31 cellular contexts compared by ENCODE assay signal in genomic region chr21:41437754-41438153, GRCh38. TPM values are rescaled to one million over a fixed set of nuclear protein-coding genes. Genes with fewer than 3 reads are reported as not detected.
DNase-seq lines count a peak whose midpoint lies in the region; ATAC-seq and TF ChIP-seq lines count a peak whose summit lies in the region.
"Had no signal": no experiment of that assay in that cellular context is flagged by ENCODE, and none has a peak within 500 bp of the region (broad histone marks: within the 10 kb centered on the region; RNA-seq: fewer than 3 reads in every experiment).

No MANE protein-coding gene starts in this region.

- H3K27ac ChIP-seq in vagina, result no peak overlapping the region
- H3K27ac ChIP-seq: BLaER1 treated with 17β-estradiol and CSF1 and Interleukin-3, amounts not matched to agents 10 nM and 100 nM; gastrocnemius medialis; pancreas; Peyer's patch; testis; WERI-Rb-1 had no signal

- CTCF ChIA-PET in activated naive CD4-positive, alpha-beta T cell treated with anti-CD3 and anti-CD28 coated beads, Interleukin-2, amount 10 ng/mL, durations not matched to agents 7 days and 5 days (lab: Charles Lee), result interaction anchor here (1.0 kb wide), 1 partner anchor 155 kb away, joined by 3 read pairs; no protein-coding TSS in a partner anchor

- H3K4me1 ChIP-seq in vagina, result no peaks in the 10 kb centered on the region
- H3K4me1 ChIP-seq: Caco-2, gastrocnemius medialis, pancreas, testis had no signal

- H3K4me3 Mint-ChIP-seq in activated naive CD4-positive, alpha-beta T cell treated with anti-CD3 and anti-CD28 coated beads, Interleukin-2, amount 10 ng/mL, durations not matched to agents 7 days and 5 days, result no peak overlapping the region
- H3K4me3 Mint-ChIP-seq in activated T-helper 1 cell treated with anti-CD3 and anti-CD28 coated beads, Interleukin-12 subunit alpha, Interleukin-12 subunit beta, Interleukin-2, Interleukin-4 antibody, amounts not matched to agents 30 ng/mL and 10 ng/mL and 1 ng/mL, durations not matched to agents 14 hours and 24 hours and 36 hours, result no peak overlapping the region
- H3K4me3 Mint-ChIP-seq: H9; neural crest cell; stimulated activated naive CD8-positive, alpha-beta T cell treated with anti-CD3 and anti-CD28 coated beads, Interleukin-15, Interleukin-2, amounts not matched to agents 100 ng/mL and 50 ng/mL, for 24 hours had no signal

- H3K36me3 ChIP-seq in vagina, result peaks cover 0 to 69% of the 10 kb centered on the region in 2 donors
- H3K36me3 ChIP-seq: WERI-Rb-1 had no signal

- peaks cover 40% of the 10 kb centered on the region for H3K4me1 Mint-ChIP-seq in activated naive CD4-positive, alpha-beta T cell treated with anti-CD3 and anti-CD28 coated beads, Interleukin-2, amount 10 ng/mL, durations not matched to agents 7 days and 5 days
- H3K4me1 Mint-ChIP-seq in activated T-helper 1 cell treated with anti-CD3 and anti-CD28 coated beads, Interleukin-12 subunit alpha, Interleukin-12 subunit beta, Interleukin-2, Interleukin-4 antibody, amounts not matched to agents 30 ng/mL and 10 ng/mL and 1 ng/mL, durations not matched to agents 14 hours and 24 hours and 36 hours (ENCODE audit: low read depth), result peaks cover 35% of the 10 kb centered on the region
- H3K4me1 Mint-ChIP-seq: neural crest cell had no signal

- H3K36me3 Mint-ChIP-seq in activated naive CD4-positive, alpha-beta T cell treated with anti-CD3 and anti-CD28 coated beads, Interleukin-2, amount 10 ng/mL, durations not matched to agents 7 days and 5 days, result peaks cover 88% of the 10 kb centered on the region
- peaks cover 76% of the 10 kb centered on the region for H3K36me3 Mint-ChIP-seq in activated T-helper 1 cell treated with anti-CD3 and anti-CD28 coated beads, Interleukin-12 subunit alpha, Interleukin-12 subunit beta, Interleukin-2, Interleukin-4 antibody, amounts not matched to agents 30 ng/mL and 10 ng/mL and 1 ng/mL, durations not matched to agents 14 hours and 24 hours and 36 hours (ENCODE audit: low read depth)

- no peaks in the 10 kb centered on the region for H3K27me3 ChIP-seq in vagina
- H3K27me3 ChIP-seq: BLaER1 treated with 17β-estradiol and CSF1 and Interleukin-3, amounts not matched to agents 10 nM and 100 nM; gastrocnemius medialis; pancreas; Peyer's patch; testis had no signal

- H3K9me3 ChIP-seq in vagina, result no peaks in the 10 kb centered on the region
- H3K9me3 ChIP-seq: gastrocnemius medialis, pancreas, Peyer's patch, testis had no signal

- no peak for DNase-seq in activated naive CD4-positive, alpha-beta T cell treated with anti-CD3 and anti-CD28 coated beads, Interleukin-2, amount 10 ng/mL, durations not matched to agents 7 days and 5 days
- DNase-seq in activated naive CD4-positive, alpha-beta T cell (lab: John Stamatoyannopoulos, UW), result no peak
- peak; percentile 85 for DNase-seq in MV-4-11 (lab: John Stamatoyannopoulos, UW)
- no peak for DNase-seq in activated T-helper 1 cell treated with anti-CD3 and anti-CD28 coated beads, Interleukin-12 subunit alpha, Interleukin-12 subunit beta, Interleukin-2, Interleukin-4 antibody, amounts not matched to agents 30 ng/mL and 10 ng/mL and 1 ng/mL, durations not matched to agents 14 hours and 24 hours and 36 hours (ENCODE audit: low spot score)
- peak; percentile 16 to 37 for DNase-seq in vagina (ENCODE audit: extremely low spot score in 2 of 2)
- no peak for DNase-seq in nucleus accumbens (lab: John Stamatoyannopoulos, UW)
- DNase-seq: activated naive CD4-positive, alpha-beta T cell treated with Interleukin-2 at 50 U/mL for 16 hours; activated T-cell treated with anti-CD3 and anti-CD28 coated beads, Interleukin-2, amount 50 U/mL, for 1 hour; anterior cingulate cortex; Caco-2; DMS53; gastrocnemius medialis; H9; kidney; left ventricle myocardium superior; NCI-H2081; NCI-H226; NCI-H526 treated with DMSO at 0.1 percent for 48 hours; pancreas; Peyer's patch; small intestine; SW 1271; T-helper 9 cell; WERI-Rb-1 had no signal

- intact Hi-C loops in activated T-helper 1 cell treated with anti-CD3 and anti-CD28 coated beads, Interleukin-12 subunit alpha, Interleukin-12 subunit beta, Interleukin-2, Interleukin-4 antibody, amounts not matched to agents 30 ng/mL and 10 ng/mL and 1 ng/mL, durations not matched to agents 14 hours and 24 hours and 36 hours (cut with micrococcal nuclease), result no loop called here
- intact Hi-C loops in vagina (cut with DNase I), result no loop called here

- H3K27ac Mint-ChIP-seq in activated naive CD4-positive, alpha-beta T cell treated with anti-CD3 and anti-CD28 coated beads, Interleukin-2, amount 10 ng/mL, durations not matched to agents 7 days and 5 days, result peak overlapping the region; percentile 51
- peak overlapping the region; percentile 31 for H3K27ac Mint-ChIP-seq in activated T-helper 1 cell treated with anti-CD3 and anti-CD28 coated beads, Interleukin-12 subunit alpha, Interleukin-12 subunit beta, Interleukin-2, Interleukin-4 antibody, amounts not matched to agents 30 ng/mL and 10 ng/mL and 1 ng/mL, durations not matched to agents 14 hours and 24 hours and 36 hours
- H3K27ac Mint-ChIP-seq: stimulated activated naive CD8-positive, alpha-beta T cell treated with anti-CD3 and anti-CD28 coated beads, Interleukin-15, Interleukin-2, amounts not matched to agents 100 ng/mL and 50 ng/mL, for 24 hours had no signal

- no peak for TF ChIP-seq POLR2A in vagina (IDR thresholded peaks at IDR 0.05)

- no peak for TF ChIP-seq CTCF in vagina (IDR thresholded peaks at IDR 0.05)

- no peak overlapping the region for H3K4me3 ChIP-seq in vagina
- H3K4me3 ChIP-seq: BLaER1 treated with 17β-estradiol and CSF1 and Interleukin-3, amounts not matched to agents 10 nM and 100 nM; gastrocnemius medialis; K562; pancreas; Peyer's patch; testis had no signal

- no peak for ATAC-seq in HG02623 (IDR thresholded peaks at IDR 0.05; ENCODE audit: unreplicated experiment)
- ATAC-seq: gastrocnemius medialis, K562, left ventricle myocardium superior, pancreas had no signal

- no peaks in the 10 kb centered on the region for H3K27me3 Mint-ChIP-seq in activated naive CD4-positive, alpha-beta T cell treated with anti-CD3 and anti-CD28 coated beads, Interleukin-2, amount 10 ng/mL, durations not matched to agents 7 days and 5 days
- no peaks in the 10 kb centered on the region for H3K27me3 Mint-ChIP-seq in activated T-helper 1 cell treated with anti-CD3 and anti-CD28 coated beads, Interleukin-12 subunit alpha, Interleukin-12 subunit beta, Interleukin-2, Interleukin-4 antibody, amounts not matched to agents 30 ng/mL and 10 ng/mL and 1 ng/mL, durations not matched to agents 14 hours and 24 hours and 36 hours (ENCODE audit: insufficient read depth)
- H3K27me3 Mint-ChIP-seq: stimulated activated naive CD8-positive, alpha-beta T cell treated with anti-CD3 and anti-CD28 coated beads, Interleukin-15, Interleukin-2, amounts not matched to agents 100 ng/mL and 50 ng/mL, for 24 hours had no signal

- H3K9me3 Mint-ChIP-seq in activated naive CD4-positive, alpha-beta T cell treated with anti-CD3 and anti-CD28 coated beads, Interleukin-2, amount 10 ng/mL, durations not matched to agents 7 days and 5 days, result peaks cover 15% of the 10 kb centered on the region
- H3K9me3 Mint-ChIP-seq in activated T-helper 1 cell treated with anti-CD3 and anti-CD28 coated beads, Interleukin-12 subunit alpha, Interleukin-12 subunit beta, Interleukin-2, Interleukin-4 antibody, amounts not matched to agents 30 ng/mL and 10 ng/mL and 1 ng/mL, durations not matched to agents 14 hours and 24 hours and 36 hours, result peaks cover 13% of the 10 kb centered on the region
- H3K9me3 Mint-ChIP-seq: stimulated activated naive CD8-positive, alpha-beta T cell treated with anti-CD3 and anti-CD28 coated beads, Interleukin-15, Interleukin-2, amounts not matched to agents 100 ng/mL and 50 ng/mL, for 24 hours had no signal

RNA-seq across cellular contexts. Expression of gene MX1, which starts 11.7 kb away (rescaled TPM):
- 89.4 and 92.8 TPM in 2 replicates for total RNA-seq in activated T-helper 1 cell treated with anti-CD3 and anti-CD28 coated beads, Interleukin-12 subunit alpha, Interleukin-12 subunit beta, Interleukin-2, Interleukin-4 antibody, amounts not matched to agents 30 ng/mL and 10 ng/mL and 1 ng/mL, durations not matched to agents 14 hours and 24 hours and 36 hours
- 16.7 TPM for total RNA-seq in vagina
- total RNA-seq: G401 had no signal

Comparison
In these comparisons a context has a peak if more than half of its experiments do, and no peak if none do; other contexts are left out.
1. DNase-seq: peak in MV-4-11 (single experiment) and vagina (2 of 2); none in activated naive CD4-positive, alpha-beta T cell treated with anti-CD3 and anti-CD28 coated beads, Interleukin-2, amount 10 ng/mL, durations not matched to agents 7 days and 5 days (single experiment), activated naive CD4-positive, alpha-beta T cell (0 of 4), activated T-helper 1 cell treated with anti-CD3 and anti-CD28 coated beads, Interleukin-12 subunit alpha, Interleukin-12 subunit beta, Interleukin-2, Interleukin-4 antibody, amounts not matched to agents 30 ng/mL and 10 ng/mL and 1 ng/mL, durations not matched to agents 14 hours and 24 hours and 36 hours (single experiment) and nucleus accumbens (0 of 56).